ENCODE assay signal across 1 cellular context in the genomic region with DNA sequence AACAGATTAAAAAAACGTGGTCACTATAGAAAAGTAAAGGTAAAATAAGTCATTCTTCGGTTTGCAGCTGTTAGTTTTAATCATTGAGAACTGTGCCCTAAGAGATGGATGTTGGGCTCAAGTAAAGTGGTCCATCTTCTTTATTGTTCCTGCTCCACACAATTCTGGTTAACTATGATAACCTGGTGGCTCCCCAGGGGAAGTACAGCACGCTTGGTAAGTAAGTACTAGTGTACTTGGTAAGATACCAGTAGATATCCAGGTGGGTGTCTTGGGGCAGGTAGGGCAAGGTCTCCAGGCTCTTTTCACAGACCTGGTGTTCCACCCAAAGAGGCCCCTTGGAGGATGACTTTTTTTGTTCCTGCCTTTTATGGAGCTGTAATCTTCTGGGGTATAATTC.
TF ChIP-seq lines count a peak whose summit lies in the region.

No MANE protein-coding gene starts in this region.

TF ChIP-seq in GM23338, 12 proteins besides CTCF, POLR2A, EP300 and RAD21 (continued from another document):
- TF ChIP-seq, protein P1, sequence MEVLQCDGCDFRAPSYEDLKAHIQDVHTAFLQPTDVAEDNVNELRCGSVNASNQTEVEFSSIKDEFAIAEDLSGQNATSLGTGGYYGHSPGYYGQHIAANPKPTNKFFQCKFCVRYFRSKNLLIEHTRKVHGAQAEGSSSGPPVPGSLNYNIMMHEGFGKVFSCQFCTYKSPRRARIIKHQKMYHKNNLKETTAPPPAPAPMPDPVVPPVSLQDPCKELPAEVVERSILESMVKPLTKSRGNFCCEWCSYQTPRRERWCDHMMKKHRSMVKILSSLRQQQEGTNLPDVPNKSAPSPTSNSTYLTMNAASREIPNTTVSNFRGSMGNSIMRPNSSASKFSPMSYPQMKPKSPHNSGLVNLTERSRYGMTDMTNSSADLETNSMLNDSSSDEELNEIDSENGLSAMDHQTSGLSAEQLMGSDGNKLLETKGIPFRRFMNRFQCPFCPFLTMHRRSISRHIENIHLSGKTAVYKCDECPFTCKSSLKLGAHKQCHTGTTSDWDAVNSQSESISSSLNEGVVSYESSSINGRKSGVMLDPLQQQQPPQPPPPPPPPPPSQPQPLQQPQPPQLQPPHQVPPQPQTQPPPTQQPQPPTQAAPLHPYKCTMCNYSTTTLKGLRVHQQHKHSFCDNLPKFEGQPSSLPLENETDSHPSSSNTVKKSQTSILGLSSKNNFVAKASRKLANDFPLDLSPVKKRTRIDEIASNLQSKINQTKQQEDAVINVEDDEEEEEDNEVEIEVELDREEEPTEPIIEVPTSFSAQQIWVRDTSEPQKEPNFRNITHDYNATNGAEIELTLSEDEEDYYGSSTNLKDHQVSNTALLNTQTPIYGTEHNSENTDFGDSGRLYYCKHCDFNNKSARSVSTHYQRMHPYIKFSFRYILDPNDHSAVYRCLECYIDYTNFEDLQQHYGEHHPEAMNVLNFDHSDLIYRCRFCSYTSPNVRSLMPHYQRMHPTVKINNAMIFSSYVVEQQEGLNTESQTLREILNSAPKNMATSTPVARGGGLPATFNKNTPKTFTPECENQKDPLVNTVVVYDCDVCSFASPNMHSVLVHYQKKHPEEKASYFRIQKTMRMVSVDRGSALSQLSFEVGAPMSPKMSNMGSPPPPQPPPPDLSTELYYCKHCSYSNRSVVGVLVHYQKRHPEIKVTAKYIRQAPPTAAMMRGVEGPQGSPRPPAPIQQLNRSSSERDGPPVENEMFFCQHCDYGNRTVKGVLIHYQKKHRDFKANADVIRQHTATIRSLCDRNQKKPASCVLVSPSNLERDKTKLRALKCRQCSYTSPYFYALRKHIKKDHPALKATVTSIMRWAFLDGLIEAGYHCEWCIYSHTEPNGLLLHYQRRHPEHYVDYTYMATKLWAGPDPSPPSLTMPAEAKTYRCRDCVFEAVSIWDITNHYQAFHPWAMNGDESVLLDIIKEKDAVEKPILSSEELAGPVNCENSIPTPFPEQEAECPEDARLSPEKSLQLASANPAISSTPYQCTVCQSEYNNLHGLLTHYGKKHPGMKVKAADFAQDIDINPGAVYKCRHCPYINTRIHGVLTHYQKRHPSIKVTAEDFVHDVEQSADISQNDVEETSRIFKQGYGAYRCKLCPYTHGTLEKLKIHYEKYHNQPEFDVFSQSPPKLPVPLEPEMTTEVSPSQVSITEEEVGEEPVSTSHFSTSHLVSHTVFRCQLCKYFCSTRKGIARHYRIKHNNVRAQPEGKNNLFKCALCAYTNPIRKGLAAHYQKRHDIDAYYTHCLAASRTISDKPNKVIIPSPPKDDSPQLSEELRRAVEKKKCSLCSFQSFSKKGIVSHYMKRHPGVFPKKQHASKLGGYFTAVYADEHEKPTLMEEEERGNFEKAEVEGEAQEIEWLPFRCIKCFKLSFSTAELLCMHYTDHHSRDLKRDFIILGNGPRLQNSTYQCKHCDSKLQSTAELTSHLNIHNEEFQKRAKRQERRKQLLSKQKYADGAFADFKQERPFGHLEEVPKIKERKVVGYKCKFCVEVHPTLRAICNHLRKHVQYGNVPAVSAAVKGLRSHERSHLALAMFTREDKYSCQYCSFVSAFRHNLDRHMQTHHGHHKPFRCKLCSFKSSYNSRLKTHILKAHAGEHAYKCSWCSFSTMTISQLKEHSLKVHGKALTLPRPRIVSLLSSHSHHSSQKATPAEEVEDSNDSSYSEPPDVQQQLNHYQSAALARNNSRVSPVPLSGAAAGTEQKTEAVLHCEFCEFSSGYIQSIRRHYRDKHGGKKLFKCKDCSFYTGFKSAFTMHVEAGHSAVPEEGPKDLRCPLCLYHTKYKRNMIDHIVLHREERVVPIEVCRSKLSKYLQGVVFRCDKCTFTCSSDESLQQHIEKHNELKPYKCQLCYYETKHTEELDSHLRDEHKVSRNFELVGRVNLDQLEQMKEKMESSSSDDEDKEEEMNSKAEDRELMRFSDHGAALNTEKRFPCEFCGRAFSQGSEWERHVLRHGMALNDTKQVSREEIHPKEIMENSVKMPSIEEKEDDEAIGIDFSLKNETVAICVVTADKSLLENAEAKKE (CRISPR knock-in tag; IDR thresholded peaks at IDR 0.05), result no peak
- TF ChIP-seq STAT1 (IDR thresholded peaks at IDR 0.05; ENCODE audit: unreplicated experiment) (no peak), EZH2phosphoT487 (IDR thresholded peaks at IDR 0.05; ENCODE audit: unreplicated experiment) (no peak), POLR2AphosphoS5 (IDR thresholded peaks at IDR 0.05; ENCODE audit: low read depth) (no peak), ZNF114 (CRISPR knock-in tag; IDR thresholded peaks at IDR 0.05) (no peak), ZNF331 (CRISPR knock-in tag; IDR thresholded peaks at IDR 0.05; ENCODE audit: low read depth) (no peak)
